In genomic region chr2:61764035-61764800, GRCh38 we compare ENCODE assay signal across 1 cellular context.
TF ChIP-seq lines count a peak whose summit lies in the region.

No MANE protein-coding gene starts in this region.

TF ChIP-seq in HepG2, 621 proteins besides CTCF, POLR2A, EP300 and RAD21 (continued from another document and continues in another):
- TF ChIP-seq ZNF770 (CRISPR knock-in tag; IDR thresholded peaks at IDR 0.05) (no peak), RELA (CRISPR knock-in tag; IDR thresholded peaks at IDR 0.05) (no peak), DR1 (CRISPR knock-in tag; IDR thresholded peaks at IDR 0.05) (peak; percentile 60; the same call in 1 of the 2 replicates), TBP (CRISPR knock-in tag; IDR thresholded peaks at IDR 0.05) (no peak), ZSCAN12 (CRISPR knock-in tag; IDR thresholded peaks at IDR 0.05) (no peak), NCOA5 (CRISPR knock-in tag; IDR thresholded peaks at IDR 0.05) (no peak), MED8 (CRISPR knock-in tag; IDR thresholded peaks at IDR 0.05; ENCODE audit: insufficient replicate concordance) (no peak), JDP2 (CRISPR knock-in tag; IDR thresholded peaks at IDR 0.05; ENCODE audit: borderline replicate concordance) (no peak), ZBTB7A (CRISPR knock-in tag; IDR thresholded peaks at IDR 0.05) (peak; percentile 82), ZFP62 (CRISPR knock-in tag; IDR thresholded peaks at IDR 0.05) (no peak), BATF2 (CRISPR knock-in tag; IDR thresholded peaks at IDR 0.05) (no peak), ZNF773 (CRISPR knock-in tag; IDR thresholded peaks at IDR 0.05; ENCODE audit: borderline replicate concordance) (peak; percentile 56; the same call in 1 of the 2 replicates), HNRNPLL (IDR thresholded peaks at IDR 0.05; ENCODE audit: low read depth, low read length, poor library complexity, severe bottlenecking) (peak; percentile 78), ZFYVE20 (CRISPR knock-in tag; IDR thresholded peaks at IDR 0.05; ENCODE audit: borderline replicate concordance, low read depth) (0 out of 2 replicates have a peak, but pooled peaks have one; percentile 41), SIX4 (CRISPR knock-in tag; IDR thresholded peaks at IDR 0.05) (no peak), ZNF674 (CRISPR knock-in tag; IDR thresholded peaks at IDR 0.05; ENCODE audit: low read depth) (no peak), ZNF567 (CRISPR knock-in tag; IDR thresholded peaks at IDR 0.05; ENCODE audit: borderline replicate concordance) (no peak), MIXL1 (CRISPR knock-in tag; IDR thresholded peaks at IDR 0.05) (no peak), CBFB (CRISPR knock-in tag; IDR thresholded peaks at IDR 0.05) (peak; percentile 29; the same call in 1 of the 2 replicates), CBX5 (CRISPR knock-in tag; IDR thresholded peaks at IDR 0.05; ENCODE audit: borderline replicate concordance) (peak; percentile 65; the same call in 1 of the 2 replicates), FOXA3 (CRISPR knock-in tag; IDR thresholded peaks at IDR 0.05) (peak; percentile 53), AGO1 (IDR thresholded peaks at IDR 0.05; ENCODE audit: low read depth, low read length, poor library complexity, severe bottlenecking) (no peak), POLR2G (IDR thresholded peaks at IDR 0.05; ENCODE audit: low read depth, low read length) (peak; percentile 88), ZNF589 (CRISPR knock-in tag; conservative IDR thresholded peaks at IDR 0.05) (0 out of 2 replicates have a peak, but pooled peaks have one; percentile 30), ARID4A (CRISPR knock-in tag; IDR thresholded peaks at IDR 0.05; ENCODE audit: borderline replicate concordance) (peak; percentile 74; the same call in 1 of the 2 replicates), CREM (IDR thresholded peaks at IDR 0.05) (peak; percentile 86), CREM (CRISPR knock-in tag; IDR thresholded peaks at IDR 0.05) (no peak), ISL2 (CRISPR knock-in tag; IDR thresholded peaks at IDR 0.05) (no peak), BCL3 (CRISPR knock-in tag; IDR thresholded peaks at IDR 0.05) (peak; percentile 88), KLF6 (CRISPR knock-in tag; IDR thresholded peaks at IDR 0.05) (0 out of 2 replicates have a peak, but pooled peaks have one; percentile 58), YY1 (IDR thresholded peaks at IDR 0.05; ENCODE audit: insufficient read depth, insufficient replicate concordance, low read depth, low read length) (peak; percentile 47), ZNF550 (CRISPR knock-in tag; IDR thresholded peaks at IDR 0.05; ENCODE audit: borderline replicate concordance) (no peak), KDM1A (CRISPR knock-in tag; IDR thresholded peaks at IDR 0.05) (no peak), KAT2B (IDR thresholded peaks at IDR 0.05; ENCODE audit: borderline replicate concordance, low read depth, low read length) (no peak), ZNF7 (CRISPR knock-in tag; IDR thresholded peaks at IDR 0.05) (no peak), ATF1 (CRISPR knock-in tag; IDR thresholded peaks at IDR 0.05) (peak; percentile 93), ETV5 (CRISPR knock-in tag; IDR thresholded peaks at IDR 0.05; ENCODE audit: borderline replicate concordance) (peak; percentile 48; the same call in 1 of the 2 replicates), ZNF639 (CRISPR knock-in tag; conservative IDR thresholded peaks at IDR 0.05) (no peak), MTA3 (CRISPR knock-in tag; IDR thresholded peaks at IDR 0.05) (no peak), NBN (conservative IDR thresholded peaks at IDR 0.05) (no peak), HES4 (CRISPR knock-in tag; IDR thresholded peaks at IDR 0.05; ENCODE audit: borderline replicate concordance) (no peak; the same call in 1 of the 2 replicates), DZIP1 (CRISPR knock-in tag; IDR thresholded peaks at IDR 0.05) (no peak)
- TF ChIP-seq, protein P1, sequence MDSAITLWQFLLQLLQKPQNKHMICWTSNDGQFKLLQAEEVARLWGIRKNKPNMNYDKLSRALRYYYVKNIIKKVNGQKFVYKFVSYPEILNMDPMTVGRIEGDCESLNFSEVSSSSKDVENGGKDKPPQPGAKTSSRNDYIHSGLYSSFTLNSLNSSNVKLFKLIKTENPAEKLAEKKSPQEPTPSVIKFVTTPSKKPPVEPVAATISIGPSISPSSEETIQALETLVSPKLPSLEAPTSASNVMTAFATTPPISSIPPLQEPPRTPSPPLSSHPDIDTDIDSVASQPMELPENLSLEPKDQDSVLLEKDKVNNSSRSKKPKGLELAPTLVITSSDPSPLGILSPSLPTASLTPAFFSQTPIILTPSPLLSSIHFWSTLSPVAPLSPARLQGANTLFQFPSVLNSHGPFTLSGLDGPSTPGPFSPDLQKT (CRISPR knock-in tag; IDR thresholded peaks at IDR 0.05; ENCODE audit: borderline replicate concordance) = no peak
- TF ChIP-seq, protein P2, sequence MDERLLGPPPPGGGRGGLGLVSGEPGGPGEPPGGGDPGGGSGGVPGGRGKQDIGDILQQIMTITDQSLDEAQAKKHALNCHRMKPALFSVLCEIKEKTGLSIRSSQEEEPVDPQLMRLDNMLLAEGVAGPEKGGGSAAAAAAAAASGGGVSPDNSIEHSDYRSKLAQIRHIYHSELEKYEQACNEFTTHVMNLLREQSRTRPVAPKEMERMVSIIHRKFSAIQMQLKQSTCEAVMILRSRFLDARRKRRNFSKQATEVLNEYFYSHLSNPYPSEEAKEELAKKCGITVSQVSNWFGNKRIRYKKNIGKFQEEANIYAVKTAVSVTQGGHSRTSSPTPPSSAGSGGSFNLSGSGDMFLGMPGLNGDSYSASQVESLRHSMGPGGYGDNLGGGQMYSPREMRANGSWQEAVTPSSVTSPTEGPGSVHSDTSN (CRISPR knock-in tag; IDR thresholded peaks at IDR 0.05) = 0 out of 2 replicates have a peak, but pooled peaks have one; percentile 6
- TF ChIP-seq, protein P3, sequence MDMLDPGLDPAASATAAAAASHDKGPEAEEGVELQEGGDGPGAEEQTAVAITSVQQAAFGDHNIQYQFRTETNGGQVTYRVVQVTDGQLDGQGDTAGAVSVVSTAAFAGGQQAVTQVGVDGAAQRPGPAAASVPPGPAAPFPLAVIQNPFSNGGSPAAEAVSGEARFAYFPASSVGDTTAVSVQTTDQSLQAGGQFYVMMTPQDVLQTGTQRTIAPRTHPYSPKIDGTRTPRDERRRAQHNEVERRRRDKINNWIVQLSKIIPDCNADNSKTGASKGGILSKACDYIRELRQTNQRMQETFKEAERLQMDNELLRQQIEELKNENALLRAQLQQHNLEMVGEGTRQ (IDR thresholded peaks at IDR 0.05; ENCODE audit: low read depth, low read length) = no peak
- TF ChIP-seq, protein P3 (CRISPR knock-in tag; IDR thresholded peaks at IDR 0.05; ENCODE audit: borderline replicate concordance) = peak; percentile 26; the same call in 1 of the 2 replicates
- TF ChIP-seq, protein P4, sequence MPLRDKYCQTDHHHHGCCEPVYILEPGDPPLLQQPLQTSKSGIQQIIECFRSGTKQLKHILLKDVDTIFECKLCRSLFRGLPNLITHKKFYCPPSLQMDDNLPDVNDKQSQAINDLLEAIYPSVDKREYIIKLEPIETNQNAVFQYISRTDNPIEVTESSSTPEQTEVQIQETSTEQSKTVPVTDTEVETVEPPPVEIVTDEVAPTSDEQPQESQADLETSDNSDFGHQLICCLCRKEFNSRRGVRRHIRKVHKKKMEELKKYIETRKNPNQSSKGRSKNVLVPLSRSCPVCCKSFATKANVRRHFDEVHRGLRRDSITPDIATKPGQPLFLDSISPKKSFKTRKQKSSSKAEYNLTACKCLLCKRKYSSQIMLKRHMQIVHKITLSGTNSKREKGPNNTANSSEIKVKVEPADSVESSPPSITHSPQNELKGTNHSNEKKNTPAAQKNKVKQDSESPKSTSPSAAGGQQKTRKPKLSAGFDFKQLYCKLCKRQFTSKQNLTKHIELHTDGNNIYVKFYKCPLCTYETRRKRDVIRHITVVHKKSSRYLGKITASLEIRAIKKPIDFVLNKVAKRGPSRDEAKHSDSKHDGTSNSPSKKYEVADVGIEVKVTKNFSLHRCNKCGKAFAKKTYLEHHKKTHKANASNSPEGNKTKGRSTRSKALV (CRISPR knock-in tag; IDR thresholded peaks at IDR 0.05) = no peak
